In the genomic region with DNA sequence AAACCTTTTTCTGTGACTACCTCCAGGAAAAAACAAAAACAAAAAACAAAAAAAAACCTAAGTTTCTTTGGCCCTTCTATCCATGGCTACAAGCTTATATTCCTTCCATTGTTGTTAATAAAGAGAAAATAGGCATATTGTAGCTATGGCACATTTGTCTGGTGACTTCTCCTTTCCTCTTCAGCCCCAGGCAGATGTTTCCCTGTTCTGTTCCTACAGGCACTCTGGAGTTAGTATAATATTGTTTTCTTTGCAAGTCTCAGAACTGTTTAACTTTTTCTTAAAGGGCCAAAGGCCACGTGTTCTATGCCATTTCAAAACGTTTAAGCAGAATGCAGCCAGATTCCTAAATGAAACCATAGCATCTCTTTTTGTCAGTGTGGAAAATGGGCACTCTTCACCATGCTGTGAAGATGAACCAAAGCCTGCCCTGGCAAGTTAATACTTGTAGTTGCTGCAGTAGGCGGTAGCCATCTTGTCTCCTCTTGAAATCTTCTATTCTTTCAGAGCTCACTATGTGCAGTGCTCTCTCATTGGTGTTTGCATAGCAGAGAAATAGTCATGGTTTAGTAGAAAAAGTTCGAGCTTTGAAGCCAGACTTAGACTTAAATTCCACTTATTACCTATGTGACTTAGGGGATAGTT, we compare ENCODE assay signal across 2 cellular contexts.
TF ChIP-seq lines count a peak whose summit lies in the region.

No MANE protein-coding gene starts in this region.

TF ChIP-seq in SK-N-SH treated with all-trans-retinoic acid at 6 μM for 48 hours, 23 proteins besides CTCF, POLR2A, EP300 and RAD21 (continued from another document):
- TF ChIP-seq, protein P1, sequence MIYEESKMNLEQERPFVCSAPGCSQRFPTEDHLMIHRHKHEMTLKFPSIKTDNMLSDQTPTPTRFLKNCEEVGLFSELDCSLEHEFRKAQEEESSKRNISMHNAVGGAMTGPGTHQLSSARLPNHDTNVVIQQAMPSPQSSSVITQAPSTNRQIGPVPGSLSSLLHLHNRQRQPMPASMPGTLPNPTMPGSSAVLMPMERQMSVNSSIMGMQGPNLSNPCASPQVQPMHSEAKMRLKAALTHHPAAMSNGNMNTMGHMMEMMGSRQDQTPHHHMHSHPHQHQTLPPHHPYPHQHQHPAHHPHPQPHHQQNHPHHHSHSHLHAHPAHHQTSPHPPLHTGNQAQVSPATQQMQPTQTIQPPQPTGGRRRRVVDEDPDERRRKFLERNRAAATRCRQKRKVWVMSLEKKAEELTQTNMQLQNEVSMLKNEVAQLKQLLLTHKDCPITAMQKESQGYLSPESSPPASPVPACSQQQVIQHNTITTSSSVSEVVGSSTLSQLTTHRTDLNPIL (CRISPR knock-in tag; IDR thresholded peaks at IDR 0.05; ENCODE audit: low read depth) = no peak
- TF ChIP-seq TOX (CRISPR knock-in tag; IDR thresholded peaks at IDR 0.05; ENCODE audit: borderline replicate concordance) = no peak
- no peak for TF ChIP-seq ZNF565 (CRISPR knock-in tag; conservative IDR thresholded peaks at IDR 0.05; ENCODE audit: low read depth)
- no peak for TF ChIP-seq OSR1 (CRISPR knock-in tag; IDR thresholded peaks at IDR 0.05)
- TF ChIP-seq ZFP3 (CRISPR knock-in tag; IDR thresholded peaks at IDR 0.05) = no peak
- TF ChIP-seq, protein P2, sequence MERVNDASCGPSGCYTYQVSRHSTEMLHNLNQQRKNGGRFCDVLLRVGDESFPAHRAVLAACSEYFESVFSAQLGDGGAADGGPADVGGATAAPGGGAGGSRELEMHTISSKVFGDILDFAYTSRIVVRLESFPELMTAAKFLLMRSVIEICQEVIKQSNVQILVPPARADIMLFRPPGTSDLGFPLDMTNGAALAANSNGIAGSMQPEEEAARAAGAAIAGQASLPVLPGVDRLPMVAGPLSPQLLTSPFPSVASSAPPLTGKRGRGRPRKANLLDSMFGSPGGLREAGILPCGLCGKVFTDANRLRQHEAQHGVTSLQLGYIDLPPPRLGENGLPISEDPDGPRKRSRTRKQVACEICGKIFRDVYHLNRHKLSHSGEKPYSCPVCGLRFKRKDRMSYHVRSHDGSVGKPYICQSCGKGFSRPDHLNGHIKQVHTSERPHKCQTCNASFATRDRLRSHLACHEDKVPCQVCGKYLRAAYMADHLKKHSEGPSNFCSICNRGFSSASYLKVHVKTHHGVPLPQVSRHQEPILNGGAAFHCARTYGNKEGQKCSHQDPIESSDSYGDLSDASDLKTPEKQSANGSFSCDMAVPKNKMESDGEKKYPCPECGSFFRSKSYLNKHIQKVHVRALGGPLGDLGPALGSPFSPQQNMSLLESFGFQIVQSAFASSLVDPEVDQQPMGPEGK (CRISPR knock-in tag; IDR thresholded peaks at IDR 0.05; ENCODE audit: borderline replicate concordance) = no peak
- TF ChIP-seq, protein P3, sequence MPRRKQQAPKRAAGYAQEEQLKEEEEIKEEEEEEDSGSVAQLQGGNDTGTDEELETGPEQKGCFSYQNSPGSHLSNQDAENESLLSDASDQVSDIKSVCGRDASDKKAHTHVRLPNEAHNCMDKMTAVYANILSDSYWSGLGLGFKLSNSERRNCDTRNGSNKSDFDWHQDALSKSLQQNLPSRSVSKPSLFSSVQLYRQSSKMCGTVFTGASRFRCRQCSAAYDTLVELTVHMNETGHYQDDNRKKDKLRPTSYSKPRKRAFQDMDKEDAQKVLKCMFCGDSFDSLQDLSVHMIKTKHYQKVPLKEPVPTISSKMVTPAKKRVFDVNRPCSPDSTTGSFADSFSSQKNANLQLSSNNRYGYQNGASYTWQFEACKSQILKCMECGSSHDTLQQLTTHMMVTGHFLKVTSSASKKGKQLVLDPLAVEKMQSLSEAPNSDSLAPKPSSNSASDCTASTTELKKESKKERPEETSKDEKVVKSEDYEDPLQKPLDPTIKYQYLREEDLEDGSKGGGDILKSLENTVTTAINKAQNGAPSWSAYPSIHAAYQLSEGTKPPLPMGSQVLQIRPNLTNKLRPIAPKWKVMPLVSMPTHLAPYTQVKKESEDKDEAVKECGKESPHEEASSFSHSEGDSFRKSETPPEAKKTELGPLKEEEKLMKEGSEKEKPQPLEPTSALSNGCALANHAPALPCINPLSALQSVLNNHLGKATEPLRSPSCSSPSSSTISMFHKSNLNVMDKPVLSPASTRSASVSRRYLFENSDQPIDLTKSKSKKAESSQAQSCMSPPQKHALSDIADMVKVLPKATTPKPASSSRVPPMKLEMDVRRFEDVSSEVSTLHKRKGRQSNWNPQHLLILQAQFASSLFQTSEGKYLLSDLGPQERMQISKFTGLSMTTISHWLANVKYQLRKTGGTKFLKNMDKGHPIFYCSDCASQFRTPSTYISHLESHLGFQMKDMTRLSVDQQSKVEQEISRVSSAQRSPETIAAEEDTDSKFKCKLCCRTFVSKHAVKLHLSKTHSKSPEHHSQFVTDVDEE (CRISPR knock-in tag; IDR thresholded peaks at IDR 0.05) = no peak
- no peak for TF ChIP-seq ZC3H10 (CRISPR knock-in tag; IDR thresholded peaks at IDR 0.05)
- TF ChIP-seq RARB (CRISPR knock-in tag; IDR thresholded peaks at IDR 0.05) = no peak
- TF ChIP-seq, protein P4, sequence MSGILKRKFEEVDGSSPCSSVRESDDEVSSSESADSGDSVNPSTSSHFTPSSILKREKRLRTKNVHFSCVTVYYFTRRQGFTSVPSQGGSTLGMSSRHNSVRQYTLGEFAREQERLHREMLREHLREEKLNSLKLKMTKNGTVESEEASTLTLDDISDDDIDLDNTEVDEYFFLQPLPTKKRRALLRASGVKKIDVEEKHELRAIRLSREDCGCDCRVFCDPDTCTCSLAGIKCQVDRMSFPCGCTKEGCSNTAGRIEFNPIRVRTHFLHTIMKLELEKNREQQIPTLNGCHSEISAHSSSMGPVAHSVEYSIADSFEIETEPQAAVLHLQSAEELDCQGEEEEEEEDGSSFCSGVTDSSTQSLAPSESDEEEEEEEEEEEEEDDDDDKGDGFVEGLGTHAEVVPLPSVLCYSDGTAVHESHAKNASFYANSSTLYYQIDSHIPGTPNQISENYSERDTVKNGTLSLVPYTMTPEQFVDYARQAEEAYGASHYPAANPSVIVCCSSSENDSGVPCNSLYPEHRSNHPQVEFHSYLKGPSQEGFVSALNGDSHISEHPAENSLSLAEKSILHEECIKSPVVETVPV (CRISPR knock-in tag; IDR thresholded peaks at IDR 0.05) = no peak

TF ChIP-seq in endothelial cell of umbilical vein, 7 proteins besides CTCF, POLR2A, EP300 and RAD21:
- no peak for TF ChIP-seq JUN (IDR thresholded peaks at IDR 0.05; ENCODE audit: borderline replicate concordance, insufficient read depth, insufficient read length, low read depth)
- no peak for TF ChIP-seq FOS (IDR thresholded peaks at IDR 0.05; ENCODE audit: borderline replicate concordance, insufficient read depth, low read length)
